Comparison of ENCODE assay signal across 8 cellular contexts in the genomic region with DNA sequence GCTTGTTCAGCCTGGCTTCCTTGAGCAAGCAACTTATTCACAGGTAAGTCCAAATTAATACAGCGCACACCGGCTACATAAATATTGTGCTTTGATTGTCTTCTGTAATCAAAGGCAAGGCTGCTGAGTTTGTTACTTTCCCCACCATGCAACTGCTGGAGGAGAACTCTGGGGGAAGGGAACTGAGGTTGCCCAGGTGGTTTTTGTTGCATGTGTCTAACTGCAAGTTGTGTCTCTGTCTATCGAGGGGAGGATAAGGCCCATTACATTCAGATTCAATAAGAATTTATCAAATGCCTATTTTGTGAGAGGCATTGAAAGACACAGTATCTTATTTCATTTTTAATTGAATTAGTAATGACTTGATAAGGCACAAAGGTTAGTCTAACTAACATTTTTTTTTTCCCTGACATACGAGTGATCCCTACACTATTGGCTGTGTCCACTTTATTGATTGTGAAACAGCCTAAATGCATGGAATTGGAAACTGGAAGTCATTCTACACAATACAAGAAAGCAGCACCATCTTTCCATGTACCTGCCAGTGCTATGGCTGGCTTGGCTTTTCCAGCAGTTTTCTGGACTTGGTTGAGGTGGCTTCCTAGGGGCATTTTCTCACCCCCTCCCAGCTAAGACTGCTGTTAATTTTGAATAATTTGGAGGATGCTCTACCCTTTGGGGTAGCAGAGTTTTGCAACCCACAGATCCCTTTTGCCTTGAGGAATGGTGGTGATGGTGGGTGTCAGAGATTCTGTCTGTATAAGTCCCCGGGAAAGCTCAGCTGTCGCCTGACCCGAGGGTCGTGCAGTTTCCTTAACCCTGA. TPM values are rescaled to one million over a fixed set of nuclear protein-coding genes. Genes with fewer than 3 reads are reported as not detected.
DNase-seq lines count a peak whose midpoint lies in the region; ATAC-seq and TF ChIP-seq lines count a peak whose summit lies in the region.

No MANE protein-coding gene starts in this region.

- H3K27me3 Mint-ChIP-seq in WTC11 (ENCODE audit: low read depth) = peaks cover 58% of the 10 kb centered on the region

- no peaks in the 10 kb centered on the region for H3K9me2 ChIP-seq in HCT116 (ENCODE audit: insufficient read depth)

- H3K27ac ChIP-seq in HCT116 (ENCODE audit: low read depth, low read length) (no peak overlapping the region), right cardiac atrium (ENCODE audit: low read length) (peak overlapping the region; percentile 45), skeletal muscle tissue (ENCODE audit: low read depth, low read length) (no peak overlapping the region)

- H3K9me3 Mint-ChIP-seq in WTC11 = peaks cover 4% of the 10 kb centered on the region; the same call in 1 of the 2 replicates

- H4K20me1 ChIP-seq in HCT116 (ENCODE audit: insufficient read depth) = no peaks in the 10 kb centered on the region

- peak overlapping the region; percentile 53 to 72 for H3K4me3 ChIP-seq in HCT116 (replicated peaks in 1 of 2; ENCODE audit: low read depth in 1 of 2, low read length in 2 of 2)
- H3K4me3 ChIP-seq in right cardiac atrium (ENCODE audit: low read length) = peak overlapping the region; percentile 70
- peak overlapping the region; percentile 68 to 76 (median 74) for H3K4me3 ChIP-seq in skeletal muscle tissue (ENCODE audit: low read length in 3 of 3)

- H3K36me3 Mint-ChIP-seq in WTC11 = no peaks in the 10 kb centered on the region

- no peaks in the 10 kb centered on the region for H3K36me3 ChIP-seq in HCT116 (ENCODE audit: control insufficient read depth in 1 of 2, insufficient read depth in 2 of 2, low read length in 2 of 2)
- no peaks in the 10 kb centered on the region for H3K36me3 ChIP-seq in skeletal muscle tissue (ENCODE audit: control insufficient read depth in 3 of 3, insufficient read depth in 3 of 3, low read length in 3 of 3)

- DNase-seq in HCT116 (ENCODE audit: low read depth, low spot score) (no peak), WTC11 (ENCODE audit: low spot score) (no peak), right cardiac atrium (no peak), LoVo (ENCODE audit: low spot score) (no peak), NCI-H2081 treated with DMSO at 0.1 percent for 48 hours (lab: John Stamatoyannopoulos, UW) (no peak)
- no peak for DNase-seq in effector CD4-positive, alpha-beta T cell

- H3K79me2 ChIP-seq in HCT116 (ENCODE audit: insufficient read depth, low read length) = peaks cover 16% of the 10 kb centered on the region

- H3K9ac ChIP-seq in HCT116 (ENCODE audit: low read length) = peak overlapping the region; percentile 65
- peak overlapping the region; percentile 68 to 71 (median 69) for H3K9ac ChIP-seq in skeletal muscle tissue (ENCODE audit: low read depth in 1 of 3, low read length in 3 of 3)

- ATAC-seq in HCT116 (no peak), WTC11 (no peak), right cardiac atrium (no peak), GM18505 (IDR thresholded peaks at IDR 0.05; ENCODE audit: unreplicated experiment) (no peak)

- H3K4me3 Mint-ChIP-seq in WTC11 = peak overlapping the region; percentile 84

- CTCF ChIA-PET in HCT116 (lab: Charles Lee) = no interaction called here
- CTCF ChIA-PET in WTC11 (lab: Charles Lee) = interaction anchor here (1.0 to 2.9 kb wide), 2 partner anchors 74 to 112 kb away, joined by 3 to 29 read pairs; no protein-coding TSS in a partner anchor

- TF ChIP-seq POLR2A in HCT116 (IDR thresholded peaks at IDR 0.05; ENCODE audit: borderline replicate concordance, extremely low read depth, insufficient read depth, insufficient read length) (no peak), GM18505 (IDR thresholded peaks at IDR 0.05; ENCODE audit: borderline replicate concordance, extremely low read depth, insufficient read depth, insufficient read length) (no peak)

- H3K27ac Mint-ChIP-seq in WTC11 = no peak overlapping the region

- H3K27me3 ChIP-seq in HCT116 (ENCODE audit: insufficient read depth, low read length) (no peaks in the 10 kb centered on the region), right cardiac atrium (ENCODE audit: control insufficient read depth, insufficient read depth) (no peaks in the 10 kb centered on the region), skeletal muscle tissue (ENCODE audit: control insufficient read depth in 3 of 3, insufficient read depth in 3 of 3, low read length in 3 of 3) (peaks cover 0 to 42% (median 38%) of the 10 kb centered on the region in 3 donors)

- H3K4me1 ChIP-seq in HCT116 (ENCODE audit: control insufficient read depth in 1 of 2, insufficient read depth in 2 of 2, low read length in 2 of 2) (peaks cover 9 to 35% of the 10 kb centered on the region in 2 experiments), right cardiac atrium (ENCODE audit: control insufficient read depth, insufficient read depth, low read length) (peaks cover 3% of the 10 kb centered on the region), skeletal muscle tissue (ENCODE audit: control insufficient read depth in 3 of 3, insufficient read depth in 3 of 3, low read length in 3 of 3) (peaks cover 21 to 22% (median 21%) of the 10 kb centered on the region in 3 donors)

- no peak for TF ChIP-seq RAD21 in HCT116 (IDR thresholded peaks at IDR 0.05; ENCODE audit: low read depth)

- 39% methylated on average over 8 of the region's 8 CpGs for WGBS in right cardiac atrium

- intact Hi-C loops in HCT116 (cut with micrococcal nuclease) = no loop called here
- intact Hi-C loops in right cardiac atrium (cut with DNase I) = loop anchor here in 2 of 4 donors (5.0 to 10.0 kb wide), 3 partner anchors 74 to 419 kb away; no protein-coding TSS in a partner anchor

- RAD21 ChIA-PET in HCT116 (lab: Charles Lee; ENCODE audit: low non-redundant PET in 1 of 2, low total read pairs in 2 of 2, uncharacterized antibody in 2 of 2, unreplicated experiment in 2 of 2) = no interaction called here

- peaks cover 46% of the 10 kb centered on the region for H3K4me1 Mint-ChIP-seq in WTC11

- TF ChIP-seq CTCF in HCT116 (IDR thresholded peaks at IDR 0.05 in 2 of 3, conservative IDR thresholded peaks at IDR 0.05 in 1 of 3; ENCODE audit: borderline replicate concordance in 1 of 3, insufficient read depth in 1 of 3, low read depth in 2 of 3, low read length in 2 of 3) (no peak), WTC11 (IDR thresholded peaks at IDR 0.05) (no peak)

- POLR2A ChIA-PET in HCT116 (lab: Charles Lee) (no interaction called here), WTC11 (lab: Charles Lee) (no interaction called here)

- H2AFZ ChIP-seq in HCT116 (ENCODE audit: low read depth, low read length, poor library complexity, severe bottlenecking) = no peak overlapping the region

- H3K4me2 ChIP-seq in HCT116 (ENCODE audit: low read length) = peak overlapping the region; percentile 82

- H3K9me3 ChIP-seq in HCT116 (ENCODE audit: control insufficient read depth in 1 of 2, insufficient read depth in 1 of 2, low read depth in 1 of 2, low read length in 2 of 2) = no peaks in the 10 kb centered on the region
- H3K9me3 ChIP-seq in right cardiac atrium (ENCODE audit: control insufficient read depth, low read length) = no peaks in the 10 kb centered on the region
- H3K9me3 ChIP-seq in skeletal muscle tissue (ENCODE audit: control insufficient read depth in 3 of 3, low read length in 3 of 3) = no peaks in the 10 kb centered on the region

- no TSS peak for BruUV-seq in HCT116 (replicated peaks; lab: Mats Ljungman, UMichigan)

TF ChIP-seq in HCT116, 20 proteins besides CTCF, POLR2A, EP300 and RAD21 (continues in another document):
- TF ChIP-seq EGR1 (IDR thresholded peaks at IDR 0.05; ENCODE audit: low read depth) (no peak), ZBTB33 (IDR thresholded peaks at IDR 0.05; ENCODE audit: extremely low read depth, insufficient replicate concordance, low read length) (no peak), CEBPB (IDR thresholded peaks at IDR 0.05; ENCODE audit: low read depth) (no peak)

TF ChIP-seq in WTC11, 78 proteins besides CTCF, POLR2A, EP300 and RAD21:
- TF ChIP-seq EMX1 (CRISPR knock-in tag; IDR thresholded peaks at IDR 0.05) (no peak), RORB (CRISPR knock-in tag; IDR thresholded peaks at IDR 0.05) (no peak), E2F4 (CRISPR knock-in tag; IDR thresholded peaks at IDR 0.05; ENCODE audit: borderline replicate concordance, low read depth) (no peak), CREB1 (CRISPR knock-in tag; IDR thresholded peaks at IDR 0.05) (no peak), NFE2L1 (CRISPR knock-in tag; IDR thresholded peaks at IDR 0.05) (no peak), ZNF416 (CRISPR knock-in tag; IDR thresholded peaks at IDR 0.05) (no peak)
- TF ChIP-seq, protein P1, sequence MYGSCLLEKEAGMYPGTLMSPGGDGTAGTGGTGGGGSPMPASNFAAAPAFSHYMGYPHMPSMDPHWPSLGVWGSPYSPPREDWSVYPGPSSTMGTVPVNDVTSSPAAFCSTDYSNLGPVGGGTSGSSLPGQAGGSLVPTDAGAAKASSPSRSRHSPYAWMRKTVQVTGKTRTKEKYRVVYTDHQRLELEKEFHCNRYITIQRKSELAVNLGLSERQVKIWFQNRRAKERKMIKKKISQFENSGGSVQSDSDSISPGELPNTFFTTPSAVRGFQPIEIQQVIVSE (CRISPR knock-in tag; IDR thresholded peaks at IDR 0.05; ENCODE audit: borderline replicate concordance) = no peak

RNA-seq across cellular contexts. Expression of gene CHST11, which starts 0.9 kb away (rescaled TPM):
- total RNA-seq in HCT116 (2021; ENCODE audit: unreplicated experiment) (10.1 TPM), WTC11 (2021) (20.4 to 24.2 TPM (median 23.2 TPM) in 3 replicates), right cardiac atrium (10 to 100 TPM in 2 of 4 donors, 1 to 10 TPM in 2; 7.2 to 11.8 (median 10.5) TPM), skeletal muscle tissue (2.1 TPM)
- 6.8 and 7.3 TPM in 2 replicates for polyA plus RNA-seq in HCT116 (2012)
- polyA plus RNA-seq in right cardiac atrium = 3.1 TPM
